1 cellular context compared by ENCODE assay signal in the genomic region with DNA sequence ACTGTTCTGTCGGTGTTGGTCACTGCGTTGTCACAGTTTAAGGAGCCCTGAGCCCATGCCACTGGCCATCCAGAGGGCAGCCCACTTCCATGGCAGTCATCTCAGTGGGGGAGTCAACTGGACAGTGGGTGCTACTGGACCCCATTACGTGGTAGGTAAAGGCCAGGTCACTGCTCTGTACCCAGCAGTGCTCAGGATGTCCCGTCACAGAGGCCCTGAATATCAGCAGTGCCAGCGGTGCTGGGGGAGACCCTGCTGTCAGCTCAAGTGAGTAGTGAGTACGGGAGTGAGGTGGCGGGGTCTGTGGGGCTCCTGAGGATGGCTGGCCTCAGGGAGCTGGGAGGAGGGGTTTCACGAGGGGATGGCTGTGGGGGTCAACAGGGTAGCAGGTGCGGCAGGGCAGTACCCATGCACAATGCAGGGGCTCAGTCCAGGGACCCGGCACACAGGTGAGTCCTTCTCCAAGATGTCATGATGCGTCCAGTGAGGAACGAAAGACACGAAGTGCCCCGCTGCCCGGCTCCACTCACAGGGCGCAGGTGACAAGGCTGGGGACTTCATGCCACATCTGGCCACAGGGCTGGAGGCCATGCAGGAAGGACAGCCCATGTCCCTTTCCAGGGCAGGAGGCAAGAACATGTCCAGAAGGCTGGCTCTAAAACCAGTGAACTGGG.
TF ChIP-seq lines count a peak whose summit lies in the region.

No MANE protein-coding gene starts in this region.

TF ChIP-seq in IMR-90, 13 proteins besides CTCF, POLR2A, EP300 and RAD21:
- TF ChIP-seq, protein P1, sequence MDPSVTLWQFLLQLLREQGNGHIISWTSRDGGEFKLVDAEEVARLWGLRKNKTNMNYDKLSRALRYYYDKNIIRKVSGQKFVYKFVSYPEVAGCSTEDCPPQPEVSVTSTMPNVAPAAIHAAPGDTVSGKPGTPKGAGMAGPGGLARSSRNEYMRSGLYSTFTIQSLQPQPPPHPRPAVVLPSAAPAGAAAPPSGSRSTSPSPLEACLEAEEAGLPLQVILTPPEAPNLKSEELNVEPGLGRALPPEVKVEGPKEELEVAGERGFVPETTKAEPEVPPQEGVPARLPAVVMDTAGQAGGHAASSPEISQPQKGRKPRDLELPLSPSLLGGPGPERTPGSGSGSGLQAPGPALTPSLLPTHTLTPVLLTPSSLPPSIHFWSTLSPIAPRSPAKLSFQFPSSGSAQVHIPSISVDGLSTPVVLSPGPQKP (IDR thresholded peaks at IDR 0.05; ENCODE audit: borderline replicate concordance, low read depth, low read length) = no peak
- TF ChIP-seq CEBPB (IDR thresholded peaks at IDR 0.05; ENCODE audit: low read depth, low read length) (no peak), MAZ (IDR thresholded peaks at IDR 0.05; ENCODE audit: borderline replicate concordance, low read depth, low read length) (no peak), RCOR1 (IDR thresholded peaks at IDR 0.05; ENCODE audit: insufficient replicate concordance, low read length) (no peak), MXI1 (IDR thresholded peaks at IDR 0.05; ENCODE audit: borderline replicate concordance, low read depth, low read length) (no peak), SMC3 (IDR thresholded peaks at IDR 0.05; ENCODE audit: low read depth, low read length) (no peak), MAFK (IDR thresholded peaks at IDR 0.05; ENCODE audit: low read depth, low read length) (no peak), NFE2L2 (IDR thresholded peaks at IDR 0.05; ENCODE audit: low read depth, low read length) (no peak), BHLHE40 (IDR thresholded peaks at IDR 0.05; ENCODE audit: low read depth, low read length) (no peak), CHD1 (IDR thresholded peaks at IDR 0.05; ENCODE audit: low read depth, low read length) (no peak), FOS (IDR thresholded peaks at IDR 0.05; ENCODE audit: low read depth, low read length) (no peak), RFX5 (IDR thresholded peaks at IDR 0.05; ENCODE audit: low read depth, low read length) (no peak)
- TF ChIP-seq, protein P2, sequence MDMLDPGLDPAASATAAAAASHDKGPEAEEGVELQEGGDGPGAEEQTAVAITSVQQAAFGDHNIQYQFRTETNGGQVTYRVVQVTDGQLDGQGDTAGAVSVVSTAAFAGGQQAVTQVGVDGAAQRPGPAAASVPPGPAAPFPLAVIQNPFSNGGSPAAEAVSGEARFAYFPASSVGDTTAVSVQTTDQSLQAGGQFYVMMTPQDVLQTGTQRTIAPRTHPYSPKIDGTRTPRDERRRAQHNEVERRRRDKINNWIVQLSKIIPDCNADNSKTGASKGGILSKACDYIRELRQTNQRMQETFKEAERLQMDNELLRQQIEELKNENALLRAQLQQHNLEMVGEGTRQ (IDR thresholded peaks at IDR 0.05; ENCODE audit: low read depth, low read length) = no peak
